ENCODE assay signal across 15 cellular contexts in the genomic region with DNA sequence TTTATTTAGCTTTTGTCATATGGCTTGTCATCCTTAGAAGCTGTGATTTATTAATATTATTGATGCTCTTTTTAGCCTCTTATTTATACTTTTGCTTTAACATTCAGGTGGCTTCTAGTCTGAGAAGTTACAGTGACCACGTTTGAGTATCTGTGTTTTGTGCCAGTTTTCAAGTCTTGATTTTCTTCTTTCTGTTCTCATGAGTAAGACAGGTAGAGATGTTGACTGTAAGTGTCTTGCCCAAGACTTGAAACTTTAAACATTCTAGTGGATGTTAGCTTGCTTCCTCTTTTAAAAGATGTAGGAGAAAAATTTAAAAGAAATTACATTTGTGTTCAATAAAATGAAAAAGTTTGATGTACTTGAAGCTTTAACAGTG.
DNase-seq lines count a peak whose midpoint lies in the region; ATAC-seq and TF ChIP-seq lines count a peak whose summit lies in the region.
"Had no signal": no experiment of that assay in that cellular context is flagged by ENCODE, and none has a peak within 500 bp of the region (broad histone marks: within the 10 kb centered on the region; RNA-seq: fewer than 3 reads in every experiment).

No MANE protein-coding gene starts in this region.

- no peak for TF ChIP-seq POLR2A in vagina (IDR thresholded peaks at IDR 0.05)

- ATAC-seq in GM21786 (IDR thresholded peaks at IDR 0.05; ENCODE audit: unreplicated experiment), result peak; percentile 60
- ATAC-seq in HG03432 (IDR thresholded peaks at IDR 0.05; ENCODE audit: unreplicated experiment), result peak; percentile 53
- no peak for ATAC-seq in left lung
- ATAC-seq: CD8-positive, alpha-beta T cell; HepG2; sciatic nerve had no signal

- no peaks in the 10 kb centered on the region for H3K9me3 ChIP-seq in left lung
- H3K9me3 ChIP-seq in vagina, result no peaks in the 10 kb centered on the region
- H3K9me3 ChIP-seq: transverse colon had no signal

- H3K4me3 ChIP-seq in left lung (no peak overlapping the region), vagina (no peak overlapping the region)
- H3K4me3 ChIP-seq: transverse colon had no signal

- no peak for TF ChIP-seq CTCF in left lung (IDR thresholded peaks at IDR 0.05)
- TF ChIP-seq CTCF in vagina (IDR thresholded peaks at IDR 0.05), result no peak

- no peaks in the 10 kb centered on the region for H3K27me3 ChIP-seq in left lung
- H3K27me3 ChIP-seq in vagina, result no peaks in the 10 kb centered on the region
- H3K27me3 ChIP-seq: transverse colon had no signal

- no peaks in the 10 kb centered on the region for H3K36me3 ChIP-seq in left lung
- peaks cover 0 to 19% of the 10 kb centered on the region in 2 donors for H3K36me3 ChIP-seq in vagina

- intact Hi-C loops in left lung (cut with DNase I) (no loop called here), vagina (cut with DNase I) (no loop called here)

- H3K4me1 ChIP-seq in left lung, result no peaks in the 10 kb centered on the region
- no peaks in the 10 kb centered on the region for H3K4me1 ChIP-seq in vagina

- no peak overlapping the region for H3K27ac ChIP-seq in left lung
- no peak overlapping the region for H3K27ac ChIP-seq in vagina
- H3K27ac ChIP-seq: transverse colon had no signal

- DNase-seq in NOMO-1 (lab: John Stamatoyannopoulos, UW; ENCODE audit: unreplicated experiment in 2 of 2) (peak; percentile 2 to 45), NOMO-1 treated with dmso at 0.1 percent for 144 hours (lab: John Stamatoyannopoulos, UW; ENCODE audit: unreplicated experiment) (no peak), cerebellar cortex (ENCODE audit: low spot score) (no peak), left lung (no peak), NCI-H446 (lab: John Stamatoyannopoulos, UW) (no peak), vagina (ENCODE audit: extremely low spot score in 2 of 2) (no peak)
- DNase-seq: CD8-positive, alpha-beta T cell; mesenchymal stem cell; stimulated activated CD4-positive, alpha-beta T cell treated with anti-CD3 and anti-CD28 coated beads, Interleukin-4, amount 100 ng/mL, for 24 hours; T1000; transverse colon had no signal

Comparison
In these comparisons a context has a peak if more than half of its experiments do, and no peak if none do; other contexts are left out.
1. DNase-seq: peak in NOMO-1 (2 of 2); none in NOMO-1 treated with dmso at 0.1 percent for 144 hours (single experiment), cerebellar cortex (single experiment), left lung (0 of 2), NCI-H446 (0 of 2) and vagina (0 of 2).